Comparison of ENCODE assay signal across 1 cellular context in the genomic region with DNA sequence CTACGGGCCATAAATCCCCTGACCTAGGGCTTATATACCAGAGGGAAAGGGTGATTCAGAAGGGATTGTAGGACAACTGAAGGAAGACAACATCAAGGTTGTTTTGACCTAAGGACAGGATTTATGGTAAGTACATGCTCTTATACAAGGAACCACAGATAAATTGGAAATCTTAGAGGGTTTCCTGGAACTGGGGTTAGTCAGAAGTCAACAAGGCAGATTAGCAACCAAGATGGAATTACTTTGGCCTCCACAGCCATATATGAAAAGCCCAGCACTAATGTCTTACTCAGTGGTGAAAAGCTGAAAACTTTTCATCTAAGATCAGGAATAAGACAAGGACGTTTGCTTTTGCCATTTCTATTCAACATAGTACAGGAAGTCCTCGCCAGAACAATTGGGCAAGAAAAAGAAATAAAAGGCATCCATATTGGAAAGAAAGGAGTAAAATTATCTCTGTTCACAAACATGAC.
TF ChIP-seq lines count a peak whose summit lies in the region.

No MANE protein-coding gene starts in this region.

TF ChIP-seq in K562, 482 proteins besides CTCF, POLR2A, EP300 and RAD21 (continued from another document and continues in another):
- TF ChIP-seq SREBF2 (CRISPR knock-in tag; IDR thresholded peaks at IDR 0.05) (no peak), NCOR1 (IDR thresholded peaks at IDR 0.05) (peak; percentile 73), CHD4 (IDR thresholded peaks at IDR 0.05; ENCODE audit: insufficient read depth, insufficient replicate concordance, low read depth, low read length, poor library complexity, severe bottlenecking) (no peak), ZNF224 (CRISPR knock-in tag; IDR thresholded peaks at IDR 0.05) (no peak), ZBED1 (IDR thresholded peaks at IDR 0.05) (no peak), NFYB (IDR thresholded peaks at IDR 0.05; ENCODE audit: extremely low read depth, insufficient read length) (no peak), SNIP1 (IDR thresholded peaks at IDR 0.05; ENCODE audit: low read depth) (no peak), TEAD2 (tag; IDR thresholded peaks at IDR 0.05) (no peak), NR3C1 (CRISPR knock-in tag; IDR thresholded peaks at IDR 0.05) (no peak), ZNF695 (CRISPR knock-in tag; IDR thresholded peaks at IDR 0.05) (no peak), GTF2F1 (IDR thresholded peaks at IDR 0.05; ENCODE audit: low read depth, low read length) (no peak), FOXJ2 (tag; IDR thresholded peaks at IDR 0.05) (no peak), BRD9 (IDR thresholded peaks at IDR 0.05; ENCODE audit: low read depth, partially characterized antibody) (no peak), MCM5 (IDR thresholded peaks at IDR 0.05; ENCODE audit: low read depth) (no peak), HMG20B (CRISPR knock-in tag; IDR thresholded peaks at IDR 0.05) (no peak; the same call in 1 of the 2 replicates), SAFB2 (IDR thresholded peaks at IDR 0.05; ENCODE audit: borderline replicate concordance, low read depth, low read length, severe bottlenecking) (no peak), EP400 (IDR thresholded peaks at IDR 0.05) (no peak), EGR1 (conservative IDR thresholded peaks at IDR 0.05) (no peak; the same call in 1 of the 2 replicates), BDP1 (IDR thresholded peaks at IDR 0.05; ENCODE audit: insufficient read depth, insufficient read length) (no peak), FOS (IDR thresholded peaks at IDR 0.05; ENCODE audit: extremely low read depth, insufficient read length) (no peak), SRSF3 (IDR thresholded peaks at IDR 0.05; ENCODE audit: insufficient read depth, low read length) (no peak), ZNF253 (CRISPR knock-in tag; conservative IDR thresholded peaks at IDR 0.05) (no peak), JUNB (CRISPR knock-in tag; conservative IDR thresholded peaks at IDR 0.05) (no peak), TCF3 (CRISPR knock-in tag; IDR thresholded peaks at IDR 0.05) (peak; percentile 40; the same call in 1 of the 2 replicates), HNRNPUL1 (IDR thresholded peaks at IDR 0.05; ENCODE audit: low read length) (no peak), BRD4 (IDR thresholded peaks at IDR 0.05) (no peak), TFAM (CRISPR knock-in tag; conservative IDR thresholded peaks at IDR 0.05) (no peak)
- TF ChIP-seq, protein P1, sequence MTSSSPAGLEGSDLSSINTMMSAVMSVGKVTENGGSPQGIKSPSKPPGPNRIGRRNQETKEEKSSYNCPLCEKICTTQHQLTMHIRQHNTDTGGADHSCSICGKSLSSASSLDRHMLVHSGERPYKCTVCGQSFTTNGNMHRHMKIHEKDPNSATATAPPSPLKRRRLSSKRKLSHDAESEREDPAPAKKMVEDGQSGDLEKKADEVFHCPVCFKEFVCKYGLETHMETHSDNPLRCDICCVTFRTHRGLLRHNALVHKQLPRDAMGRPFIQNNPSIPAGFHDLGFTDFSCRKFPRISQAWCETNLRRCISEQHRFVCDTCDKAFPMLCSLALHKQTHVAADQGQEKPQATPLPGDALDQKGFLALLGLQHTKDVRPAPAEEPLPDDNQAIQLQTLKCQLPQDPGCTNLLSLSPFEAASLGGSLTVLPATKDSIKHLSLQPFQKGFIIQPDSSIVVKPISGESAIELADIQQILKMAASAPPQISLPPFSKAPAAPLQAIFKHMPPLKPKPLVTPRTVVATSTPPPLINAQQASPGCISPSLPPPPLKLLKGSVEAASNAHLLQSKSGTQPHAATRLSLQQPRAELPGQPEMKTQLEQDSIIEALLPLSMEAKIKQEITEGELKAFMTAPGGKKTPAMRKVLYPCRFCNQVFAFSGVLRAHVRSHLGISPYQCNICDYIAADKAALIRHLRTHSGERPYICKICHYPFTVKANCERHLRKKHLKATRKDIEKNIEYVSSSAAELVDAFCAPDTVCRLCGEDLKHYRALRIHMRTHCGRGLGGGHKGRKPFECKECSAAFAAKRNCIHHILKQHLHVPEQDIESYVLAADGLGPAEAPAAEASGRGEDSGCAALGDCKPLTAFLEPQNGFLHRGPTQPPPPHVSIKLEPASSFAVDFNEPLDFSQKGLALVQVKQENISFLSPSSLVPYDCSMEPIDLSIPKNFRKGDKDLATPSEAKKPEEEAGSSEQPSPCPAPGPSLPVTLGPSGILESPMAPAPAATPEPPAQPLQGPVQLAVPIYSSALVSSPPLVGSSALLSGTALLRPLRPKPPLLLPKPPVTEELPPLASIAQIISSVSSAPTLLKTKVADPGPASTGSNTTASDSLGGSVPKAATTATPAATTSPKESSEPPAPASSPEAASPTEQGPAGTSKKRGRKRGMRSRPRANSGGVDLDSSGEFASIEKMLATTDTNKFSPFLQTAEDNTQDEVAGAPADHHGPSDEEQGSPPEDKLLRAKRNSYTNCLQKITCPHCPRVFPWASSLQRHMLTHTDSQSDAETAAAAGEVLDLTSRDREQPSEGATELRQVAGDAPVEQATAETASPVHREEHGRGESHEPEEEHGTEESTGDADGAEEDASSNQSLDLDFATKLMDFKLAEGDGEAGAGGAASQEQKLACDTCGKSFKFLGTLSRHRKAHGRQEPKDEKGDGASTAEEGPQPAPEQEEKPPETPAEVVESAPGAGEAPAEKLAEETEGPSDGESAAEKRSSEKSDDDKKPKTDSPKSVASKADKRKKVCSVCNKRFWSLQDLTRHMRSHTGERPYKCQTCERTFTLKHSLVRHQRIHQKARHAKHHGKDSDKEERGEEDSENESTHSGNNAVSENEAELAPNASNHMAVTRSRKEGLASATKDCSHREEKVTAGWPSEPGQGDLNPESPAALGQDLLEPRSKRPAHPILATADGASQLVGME (CRISPR knock-in tag; IDR thresholded peaks at IDR 0.05) = no peak
- TF ChIP-seq, protein P2, sequence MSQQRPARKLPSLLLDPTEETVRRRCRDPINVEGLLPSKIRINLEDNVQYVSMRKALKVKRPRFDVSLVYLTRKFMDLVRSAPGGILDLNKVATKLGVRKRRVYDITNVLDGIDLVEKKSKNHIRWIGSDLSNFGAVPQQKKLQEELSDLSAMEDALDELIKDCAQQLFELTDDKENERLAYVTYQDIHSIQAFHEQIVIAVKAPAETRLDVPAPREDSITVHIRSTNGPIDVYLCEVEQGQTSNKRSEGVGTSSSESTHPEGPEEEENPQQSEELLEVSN (IDR thresholded peaks at IDR 0.05; ENCODE audit: borderline replicate concordance in 1 of 2, extremely low read depth in 1 of 2, insufficient read depth in 1 of 2, insufficient read length in 1 of 2, low read depth in 1 of 2, low read length in 1 of 2, poor library complexity in 1 of 2, severe bottlenecking in 1 of 2) = no peak
- TF ChIP-seq, protein P3, sequence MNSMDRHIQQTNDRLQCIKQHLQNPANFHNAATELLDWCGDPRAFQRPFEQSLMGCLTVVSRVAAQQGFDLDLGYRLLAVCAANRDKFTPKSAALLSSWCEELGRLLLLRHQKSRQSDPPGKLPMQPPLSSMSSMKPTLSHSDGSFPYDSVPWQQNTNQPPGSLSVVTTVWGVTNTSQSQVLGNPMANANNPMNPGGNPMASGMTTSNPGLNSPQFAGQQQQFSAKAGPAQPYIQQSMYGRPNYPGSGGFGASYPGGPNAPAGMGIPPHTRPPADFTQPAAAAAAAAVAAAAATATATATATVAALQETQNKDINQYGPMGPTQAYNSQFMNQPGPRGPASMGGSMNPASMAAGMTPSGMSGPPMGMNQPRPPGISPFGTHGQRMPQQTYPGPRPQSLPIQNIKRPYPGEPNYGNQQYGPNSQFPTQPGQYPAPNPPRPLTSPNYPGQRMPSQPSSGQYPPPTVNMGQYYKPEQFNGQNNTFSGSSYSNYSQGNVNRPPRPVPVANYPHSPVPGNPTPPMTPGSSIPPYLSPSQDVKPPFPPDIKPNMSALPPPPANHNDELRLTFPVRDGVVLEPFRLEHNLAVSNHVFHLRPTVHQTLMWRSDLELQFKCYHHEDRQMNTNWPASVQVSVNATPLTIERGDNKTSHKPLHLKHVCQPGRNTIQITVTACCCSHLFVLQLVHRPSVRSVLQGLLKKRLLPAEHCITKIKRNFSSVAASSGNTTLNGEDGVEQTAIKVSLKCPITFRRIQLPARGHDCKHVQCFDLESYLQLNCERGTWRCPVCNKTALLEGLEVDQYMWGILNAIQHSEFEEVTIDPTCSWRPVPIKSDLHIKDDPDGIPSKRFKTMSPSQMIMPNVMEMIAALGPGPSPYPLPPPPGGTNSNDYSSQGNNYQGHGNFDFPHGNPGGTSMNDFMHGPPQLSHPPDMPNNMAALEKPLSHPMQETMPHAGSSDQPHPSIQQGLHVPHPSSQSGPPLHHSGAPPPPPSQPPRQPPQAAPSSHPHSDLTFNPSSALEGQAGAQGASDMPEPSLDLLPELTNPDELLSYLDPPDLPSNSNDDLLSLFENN (IDR thresholded peaks at IDR 0.05; ENCODE audit: low read depth in 2 of 2, low read length in 2 of 2) = no peak
- TF ChIP-seq, protein P4, sequence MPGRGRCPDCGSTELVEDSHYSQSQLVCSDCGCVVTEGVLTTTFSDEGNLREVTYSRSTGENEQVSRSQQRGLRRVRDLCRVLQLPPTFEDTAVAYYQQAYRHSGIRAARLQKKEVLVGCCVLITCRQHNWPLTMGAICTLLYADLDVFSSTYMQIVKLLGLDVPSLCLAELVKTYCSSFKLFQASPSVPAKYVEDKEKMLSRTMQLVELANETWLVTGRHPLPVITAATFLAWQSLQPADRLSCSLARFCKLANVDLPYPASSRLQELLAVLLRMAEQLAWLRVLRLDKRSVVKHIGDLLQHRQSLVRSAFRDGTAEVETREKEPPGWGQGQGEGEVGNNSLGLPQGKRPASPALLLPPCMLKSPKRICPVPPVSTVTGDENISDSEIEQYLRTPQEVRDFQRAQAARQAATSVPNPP (IDR thresholded peaks at IDR 0.05; ENCODE audit: borderline replicate concordance, insufficient read depth, insufficient read length) = no peak
- TF ChIP-seq, protein P5, sequence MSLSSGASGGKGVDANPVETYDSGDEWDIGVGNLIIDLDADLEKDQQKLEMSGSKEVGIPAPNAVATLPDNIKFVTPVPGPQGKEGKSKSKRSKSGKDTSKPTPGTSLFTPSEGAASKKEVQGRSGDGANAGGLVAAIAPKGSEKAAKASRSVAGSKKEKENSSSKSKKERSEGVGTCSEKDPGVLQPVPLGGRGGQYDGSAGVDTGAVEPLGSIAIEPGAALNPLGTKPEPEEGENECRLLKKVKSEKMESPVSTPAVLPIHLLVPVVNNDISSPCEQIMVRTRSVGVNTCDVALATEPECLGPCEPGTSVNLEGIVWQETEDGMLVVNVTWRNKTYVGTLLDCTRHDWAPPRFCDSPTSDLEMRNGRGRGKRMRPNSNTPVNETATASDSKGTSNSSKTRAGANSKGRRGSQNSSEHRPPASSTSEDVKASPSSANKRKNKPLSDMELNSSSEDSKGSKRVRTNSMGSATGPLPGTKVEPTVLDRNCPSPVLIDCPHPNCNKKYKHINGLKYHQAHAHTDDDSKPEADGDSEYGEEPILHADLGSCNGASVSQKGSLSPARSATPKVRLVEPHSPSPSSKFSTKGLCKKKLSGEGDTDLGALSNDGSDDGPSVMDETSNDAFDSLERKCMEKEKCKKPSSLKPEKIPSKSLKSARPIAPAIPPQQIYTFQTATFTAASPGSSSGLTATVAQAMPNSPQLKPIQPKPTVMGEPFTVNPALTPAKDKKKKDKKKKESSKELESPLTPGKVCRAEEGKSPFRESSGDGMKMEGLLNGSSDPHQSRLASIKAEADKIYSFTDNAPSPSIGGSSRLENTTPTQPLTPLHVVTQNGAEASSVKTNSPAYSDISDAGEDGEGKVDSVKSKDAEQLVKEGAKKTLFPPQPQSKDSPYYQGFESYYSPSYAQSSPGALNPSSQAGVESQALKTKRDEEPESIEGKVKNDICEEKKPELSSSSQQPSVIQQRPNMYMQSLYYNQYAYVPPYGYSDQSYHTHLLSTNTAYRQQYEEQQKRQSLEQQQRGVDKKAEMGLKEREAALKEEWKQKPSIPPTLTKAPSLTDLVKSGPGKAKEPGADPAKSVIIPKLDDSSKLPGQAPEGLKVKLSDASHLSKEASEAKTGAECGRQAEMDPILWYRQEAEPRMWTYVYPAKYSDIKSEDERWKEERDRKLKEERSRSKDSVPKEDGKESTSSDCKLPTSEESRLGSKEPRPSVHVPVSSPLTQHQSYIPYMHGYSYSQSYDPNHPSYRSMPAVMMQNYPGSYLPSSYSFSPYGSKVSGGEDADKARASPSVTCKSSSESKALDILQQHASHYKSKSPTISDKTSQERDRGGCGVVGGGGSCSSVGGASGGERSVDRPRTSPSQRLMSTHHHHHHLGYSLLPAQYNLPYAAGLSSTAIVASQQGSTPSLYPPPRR (CRISPR knock-in tag; IDR thresholded peaks at IDR 0.05; ENCODE audit: borderline replicate concordance) = no peak
- TF ChIP-seq, protein P6, sequence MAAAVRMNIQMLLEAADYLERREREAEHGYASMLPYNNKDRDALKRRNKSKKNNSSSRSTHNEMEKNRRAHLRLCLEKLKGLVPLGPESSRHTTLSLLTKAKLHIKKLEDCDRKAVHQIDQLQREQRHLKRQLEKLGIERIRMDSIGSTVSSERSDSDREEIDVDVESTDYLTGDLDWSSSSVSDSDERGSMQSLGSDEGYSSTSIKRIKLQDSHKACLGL (CRISPR knock-in tag; IDR thresholded peaks at IDR 0.05; ENCODE audit: borderline replicate concordance, poor library complexity, severe bottlenecking) = no peak
- TF ChIP-seq, protein P7, sequence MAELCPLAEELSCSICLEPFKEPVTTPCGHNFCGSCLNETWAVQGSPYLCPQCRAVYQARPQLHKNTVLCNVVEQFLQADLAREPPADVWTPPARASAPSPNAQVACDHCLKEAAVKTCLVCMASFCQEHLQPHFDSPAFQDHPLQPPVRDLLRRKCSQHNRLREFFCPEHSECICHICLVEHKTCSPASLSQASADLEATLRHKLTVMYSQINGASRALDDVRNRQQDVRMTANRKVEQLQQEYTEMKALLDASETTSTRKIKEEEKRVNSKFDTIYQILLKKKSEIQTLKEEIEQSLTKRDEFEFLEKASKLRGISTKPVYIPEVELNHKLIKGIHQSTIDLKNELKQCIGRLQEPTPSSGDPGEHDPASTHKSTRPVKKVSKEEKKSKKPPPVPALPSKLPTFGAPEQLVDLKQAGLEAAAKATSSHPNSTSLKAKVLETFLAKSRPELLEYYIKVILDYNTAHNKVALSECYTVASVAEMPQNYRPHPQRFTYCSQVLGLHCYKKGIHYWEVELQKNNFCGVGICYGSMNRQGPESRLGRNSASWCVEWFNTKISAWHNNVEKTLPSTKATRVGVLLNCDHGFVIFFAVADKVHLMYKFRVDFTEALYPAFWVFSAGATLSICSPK (IDR thresholded peaks at IDR 0.05; ENCODE audit: borderline replicate concordance) = no peak
- TF ChIP-seq, protein P8, sequence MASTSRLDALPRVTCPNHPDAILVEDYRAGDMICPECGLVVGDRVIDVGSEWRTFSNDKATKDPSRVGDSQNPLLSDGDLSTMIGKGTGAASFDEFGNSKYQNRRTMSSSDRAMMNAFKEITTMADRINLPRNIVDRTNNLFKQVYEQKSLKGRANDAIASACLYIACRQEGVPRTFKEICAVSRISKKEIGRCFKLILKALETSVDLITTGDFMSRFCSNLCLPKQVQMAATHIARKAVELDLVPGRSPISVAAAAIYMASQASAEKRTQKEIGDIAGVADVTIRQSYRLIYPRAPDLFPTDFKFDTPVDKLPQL (IDR thresholded peaks at IDR 0.05; ENCODE audit: extremely low read depth, insufficient read length) = no peak
